Comparison of ENCODE assay signal across 8 cellular contexts in the genomic region with DNA sequence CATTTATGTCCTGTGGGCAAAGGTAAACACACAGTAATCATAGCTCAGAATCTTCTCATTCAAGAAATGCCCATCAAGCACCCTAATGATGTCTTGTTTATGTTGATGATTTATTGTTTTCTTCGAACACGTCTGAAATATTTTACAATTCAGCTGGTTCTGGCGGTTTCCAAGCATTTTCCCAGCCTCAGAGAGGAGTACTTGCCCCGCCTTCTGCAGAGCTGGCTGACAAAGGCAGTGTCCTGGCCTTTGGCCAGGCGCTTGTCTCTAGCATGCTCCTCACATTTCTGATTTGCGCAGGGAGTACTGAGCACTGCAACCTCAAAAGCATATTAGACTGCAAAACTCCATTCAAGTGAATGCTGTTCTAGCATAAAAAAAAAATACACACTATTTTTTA.
DNase-seq lines count a peak whose midpoint lies in the region; ATAC-seq and TF ChIP-seq lines count a peak whose summit lies in the region.

No MANE protein-coding gene starts in this region.

- DNase-seq in Ammon's horn (ENCODE audit: low spot score) (peak; percentile 56), NCI-H1417 (lab: John Stamatoyannopoulos, UW) (peak; percentile 66 to 90 (median 71)), astrocyte of the spinal cord (ENCODE audit: low read depth, low spot score) (peak; percentile 80), left lobe of liver (ENCODE audit: low spot score) (no peak), CD1c-positive myeloid dendritic cell (ENCODE audit: extremely low spot score) (no peak), mesenteric fat pad (ENCODE audit: low spot score) (no peak)
- DNase-seq in activated CD4-positive, alpha-beta T cell treated with anti-CD3 and anti-CD28 coated beads for 4 hours: no peak

- in situ Hi-C loops in astrocyte of the spinal cord (cut with HindIII; ENCODE audit: low sequenced_read_pairs): no loop called here

- ATAC-seq in left lobe of liver: peak; percentile 33
- no peak for ATAC-seq in GM18867 (IDR thresholded peaks at IDR 0.05; ENCODE audit: unreplicated experiment)

- no peak overlapping the region for H3K4me3 ChIP-seq in astrocyte of the spinal cord (ENCODE audit: low read depth, low read length)

- TF ChIP-seq CTCF in astrocyte of the spinal cord (IDR thresholded peaks at IDR 0.05; ENCODE audit: low read depth, low read length): no peak

Comparison
In these comparisons a context has a peak if more than half of its experiments do, and no peak if none do; other contexts are left out.
1. DNase-seq: peak in Ammon's horn (single experiment), NCI-H1417 (3 of 3) and astrocyte of the spinal cord (single experiment); none in left lobe of liver (single experiment), activated CD4-positive, alpha-beta T cell treated with anti-CD3 and anti-CD28 coated beads for 4 hours (0 of 2), CD1c-positive myeloid dendritic cell (single experiment) and mesenteric fat pad (single experiment).